Comparison of ENCODE assay signal across 14 cellular contexts in the genomic region with DNA sequence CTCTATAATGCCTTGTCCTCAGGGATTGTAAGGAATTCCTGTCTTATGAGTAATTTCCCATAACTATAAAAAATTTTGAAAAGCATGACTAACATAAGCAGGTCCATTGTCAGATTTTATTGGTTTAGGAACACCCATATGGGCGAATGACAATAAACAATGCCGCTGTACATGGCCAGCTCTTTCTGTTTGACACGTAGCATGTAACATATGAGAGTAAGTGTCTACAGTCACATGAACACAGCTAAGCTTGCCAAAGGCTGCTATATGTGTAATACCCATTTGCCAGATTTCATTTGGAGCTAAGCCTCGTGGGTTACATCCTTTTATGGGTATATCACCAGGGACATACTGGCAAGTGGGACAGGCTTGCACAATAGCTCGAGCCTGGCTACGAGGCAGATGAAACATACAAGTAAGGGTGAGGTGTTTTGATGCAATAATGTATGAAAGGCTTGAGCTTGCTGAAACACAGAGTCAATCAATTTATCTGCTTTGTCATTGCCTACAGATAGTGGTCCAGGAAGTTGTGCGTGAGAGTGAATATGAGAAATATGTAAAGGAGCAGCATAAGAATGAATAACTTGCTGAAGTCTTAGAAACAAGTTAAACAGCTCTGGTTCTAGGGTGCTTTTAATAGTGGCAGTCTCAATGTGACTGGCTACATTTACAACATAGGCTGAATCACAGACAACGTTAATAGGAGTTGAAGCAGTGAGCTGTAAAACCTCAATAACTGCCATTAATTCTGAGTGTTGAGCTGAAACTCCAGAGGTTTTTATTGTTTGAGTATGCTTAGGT.
A peak's percentile ranks its signal among the peaks of the same experiment; 100 is the strongest.
DNase-seq lines count a peak whose midpoint lies in the region; ATAC-seq, FAIRE-seq and TF ChIP-seq lines count a peak whose summit lies in the region.
"Had no signal": no experiment of that assay in that cellular context is flagged by ENCODE, and none has a peak within 500 bp of the region (broad histone marks: within the 10 kb centered on the region; RNA-seq: fewer than 3 reads in every experiment).

No MANE protein-coding gene starts in this region.

- H4K20me1 ChIP-seq in H1 (replicated peaks in 1 of 2; ENCODE audit: control insufficient read depth in 1 of 2, insufficient read depth in 2 of 2, low read length in 2 of 2), result no peaks in the 10 kb centered on the region

- no peak overlapping the region for H3K9ac ChIP-seq in H1 (replicated peaks in 1 of 4; ENCODE audit: extremely low read depth in 1 of 4, low read depth in 3 of 4, low read length in 3 of 4)

- no peak overlapping the region for H3K23ac ChIP-seq in H1 (ENCODE audit: insufficient read length)

- H3K79me2 ChIP-seq in H1 (ENCODE audit: control insufficient read depth in 1 of 2, insufficient read depth in 2 of 2, low read length in 2 of 2), result no peaks in the 10 kb centered on the region

- H2BK12ac ChIP-seq in H1 (ENCODE audit: low read depth, low read length), result no peak overlapping the region

- no peak overlapping the region for H3K4me2 ChIP-seq in H1 (ENCODE audit: insufficient read depth in 1 of 2, low read depth in 2 of 2, low read length in 2 of 2)

- H3K36me3 ChIP-seq in H1 (ENCODE audit: control insufficient read depth in 2 of 4, insufficient read depth in 4 of 4, low read length in 3 of 4), result no peaks in the 10 kb centered on the region; a peak in 1 of 8 replicates
- no peaks in the 10 kb centered on the region for H3K36me3 ChIP-seq in lower lobe of right lung

- H3K27me3 ChIP-seq in H1 (replicated peaks in 1 of 4; ENCODE audit: control insufficient read depth in 3 of 4, extremely low read depth in 1 of 4, insufficient read depth in 3 of 4, low read length in 3 of 4) (no peaks in the 10 kb centered on the region), lower lobe of right lung (ENCODE audit: low read depth) (no peaks in the 10 kb centered on the region)

- H3K27ac ChIP-seq in H1 (ENCODE audit: low read depth, low read length) (no peak overlapping the region), lower lobe of right lung (no peak overlapping the region)

- 95% methylated on average over 8 of the region's 8 CpGs; no CpG with 5 or more reads in 1 of the 2 experiments for WGBS in H1 (ENCODE audit: extremely low coverage in 1 of 2, insufficient coverage in 1 of 2, insufficient read length in 1 of 2, insufficient replicate concordance in 2 of 2, low coverage in 1 of 2, low lambda C conversion rate in 2 of 2, missing lambda C conversion rate in 1 of 2), 2 experiments

- CTCF ChIA-PET in H1 (lab: Charles Lee; ENCODE audit: partially characterized antibody), result no interaction called here
- CTCF ChIA-PET in activated CD8-positive, alpha-beta T cell treated with anti-CD3 and anti-CD28 coated beads for 36 hours (lab: Charles Lee), result no interaction called here

- no peak for TF ChIP-seq POLR2A in H1 (IDR thresholded peaks at IDR 0.05; ENCODE audit: control extremely low read depth in 1 of 2, low read depth in 2 of 2, low read length in 2 of 2)

- H3K4me1 ChIP-seq in H1 (replicated peaks in 1 of 4; ENCODE audit: control insufficient read depth in 3 of 4, insufficient read depth in 4 of 4, low read length in 3 of 4), result no peaks in the 10 kb centered on the region
- H3K4me1 ChIP-seq in lower lobe of right lung, result no peaks in the 10 kb centered on the region

- H3K4me1 Mint-ChIP-seq in progenitor cell of endocrine pancreas (ENCODE audit: low read depth), result peaks cover 2% of the 10 kb centered on the region
- H3K4me1 Mint-ChIP-seq in activated CD8-positive, alpha-beta T cell treated with anti-CD3 and anti-CD28 coated beads for 36 hours (ENCODE audit: low read depth), result no peaks in the 10 kb centered on the region

- ATAC-seq in GM19395 (IDR thresholded peaks at IDR 0.05; ENCODE audit: unreplicated experiment) (peak; percentile 48), lower lobe of right lung (no peak)
- ATAC-seq in activated CD8-positive, alpha-beta T cell treated with anti-CD3 and anti-CD28 coated beads for 36 hours, result no peak

- H3K27ac Mint-ChIP-seq in progenitor cell of endocrine pancreas, result peak overlapping the region; percentile 49
- H3K27ac Mint-ChIP-seq in activated CD8-positive, alpha-beta T cell treated with anti-CD3 and anti-CD28 coated beads for 36 hours, result no peak overlapping the region
- H3K27ac Mint-ChIP-seq: CD4-positive, alpha-beta T cell had no signal

- H3K79me1 ChIP-seq in H1 (ENCODE audit: low read depth, low read length), result no peaks in the 10 kb centered on the region

- FAIRE-seq in H1 (lab: Jason Lieb, UNC), result peak; percentile 19

- TF ChIP-seq EP300 in H1 (IDR thresholded peaks at IDR 0.05; ENCODE audit: borderline replicate concordance in 1 of 2, low read depth in 2 of 2, low read length in 2 of 2), result no peak

- no peak overlapping the region for H2BK120ac ChIP-seq in H1 (replicated peaks; ENCODE audit: low read depth, low read length)

- H2AK5ac ChIP-seq in H1 (ENCODE audit: low read depth, low read length), result no peak overlapping the region

- POLR2A ChIA-PET in H1 (lab: Charles Lee; ENCODE audit: partially characterized antibody), result no interaction called here
- POLR2A ChIA-PET in activated CD8-positive, alpha-beta T cell treated with anti-CD3 and anti-CD28 coated beads for 36 hours (lab: Charles Lee), result interaction anchor here (1.1 kb wide), 1 partner anchor 10 kb away, joined by 3 read pairs; no protein-coding TSS in a partner anchor

- no peak overlapping the region for H3K4me3 Mint-ChIP-seq in progenitor cell of endocrine pancreas (ENCODE audit: low read depth)
- no peak overlapping the region for H3K4me3 Mint-ChIP-seq in activated CD8-positive, alpha-beta T cell treated with anti-CD3 and anti-CD28 coated beads for 36 hours
- H3K4me3 Mint-ChIP-seq: CD4-positive, alpha-beta T cell had no signal

- peaks cover 47% of the 10 kb centered on the region for H3K9me3 Mint-ChIP-seq in progenitor cell of endocrine pancreas (ENCODE audit: low read depth)
- H3K9me3 Mint-ChIP-seq in activated CD8-positive, alpha-beta T cell treated with anti-CD3 and anti-CD28 coated beads for 36 hours, result no peaks in the 10 kb centered on the region
- H3K9me3 Mint-ChIP-seq: CD4-positive, alpha-beta T cell had no signal

- no peak overlapping the region for H2BK20ac ChIP-seq in H1 (ENCODE audit: low read length)

- H3K18ac ChIP-seq in H1 (ENCODE audit: extremely low read depth, low read length), result no peak overlapping the region

- no peaks in the 10 kb centered on the region for H3K23me2 ChIP-seq in H1 (ENCODE audit: low read depth, low read length)

- peaks cover 52% of the 10 kb centered on the region for H3K36me3 Mint-ChIP-seq in progenitor cell of endocrine pancreas (ENCODE audit: insufficient read depth)
- H3K36me3 Mint-ChIP-seq in activated CD8-positive, alpha-beta T cell treated with anti-CD3 and anti-CD28 coated beads for 36 hours (ENCODE audit: low read depth), result no peaks in the 10 kb centered on the region

- TF ChIP-seq RAD21 in H1 (IDR thresholded peaks at IDR 0.05 in 1 of 2, conservative IDR thresholded peaks at IDR 0.05 in 1 of 2; ENCODE audit: low read depth in 2 of 2, low read length in 2 of 2), result no peak

- no peak overlapping the region for H3K14ac ChIP-seq in H1 (ENCODE audit: insufficient read length)

- H3K4ac ChIP-seq in H1 (replicated peaks; ENCODE audit: insufficient read length, low read depth, low read length), result no peak overlapping the region

- H3K56ac ChIP-seq in H1 (replicated peaks; ENCODE audit: insufficient read length, low read depth, low read length), result no peak overlapping the region

- no peak overlapping the region for H2AFZ ChIP-seq in H1 (ENCODE audit: low read length)

- no peak overlapping the region for H4K8ac ChIP-seq in H1 (ENCODE audit: extremely low read depth, insufficient read depth, low read length)

- H3K9me3 ChIP-seq in H1 (ENCODE audit: insufficient read depth in 2 of 2, low read depth in 1 of 2, low read length in 1 of 2) (no peaks in the 10 kb centered on the region), lower lobe of right lung (no peaks in the 10 kb centered on the region)

- H2BK5ac ChIP-seq in H1 (ENCODE audit: low read depth, low read length), result no peak overlapping the region

- no peak overlapping the region for H3K4me3 ChIP-seq in H1 (ENCODE audit: extremely low read depth in 1 of 4, insufficient read depth in 2 of 4, low read depth in 3 of 4, low read length in 4 of 4)
- H3K4me3 ChIP-seq in lower lobe of right lung, result no peak overlapping the region

- H4K5ac ChIP-seq in H1 (ENCODE audit: insufficient read length, low read depth, low read length), result no peak overlapping the region

- H3K27me3 Mint-ChIP-seq in progenitor cell of endocrine pancreas, result no peaks in the 10 kb centered on the region
- no peaks in the 10 kb centered on the region for H3K27me3 Mint-ChIP-seq in activated CD8-positive, alpha-beta T cell treated with anti-CD3 and anti-CD28 coated beads for 36 hours
- H3K27me3 Mint-ChIP-seq: CD4-positive, alpha-beta T cell had no signal

- H2BK15ac ChIP-seq in H1 (ENCODE audit: low read length), result no peak overlapping the region

- intact Hi-C loops in activated CD8-positive, alpha-beta T cell treated with anti-CD3 and anti-CD28 coated beads for 36 hours (cut with micrococcal nuclease), result no loop called here
- intact Hi-C loops in lower lobe of right lung (cut with DNase I), result no loop called here

- no peak overlapping the region for H4K91ac ChIP-seq in H1 (replicated peaks; ENCODE audit: insufficient read length, low read length)

- DNase-seq in LHCN-M2 (ENCODE audit: low read depth) (peak; percentile 27), H1 (ENCODE audit: low read depth in 1 of 2, low spot score in 2 of 2) (no peak), progenitor cell of endocrine pancreas (ENCODE audit: low spot score, unreplicated experiment) (no peak), NCI-H82 (lab: John Stamatoyannopoulos, UW) (no peak), lower lobe of right lung (no peak)
- no peak for DNase-seq in activated CD8-positive, alpha-beta T cell treated with anti-CD3 and anti-CD28 coated beads for 36 hours
- no peak for DNase-seq in activated CD4-positive, alpha-beta T cell treated with anti-CD3 and anti-CD28 coated beads, Interleukin-2, amount 50 U/mL, for 48 hours
- DNase-seq: activated naive CD4-positive, alpha-beta T cell; caudate nucleus; CD4-positive, alpha-beta T cell; GDM1; NCI-H1092 treated with DMSO at 0.1 percent for 48 hours; NCI-H226 had no signal

- TF ChIP-seq CTCF in H1 (IDR thresholded peaks at IDR 0.05; ENCODE audit: control extremely low read depth in 1 of 3, insufficient read depth in 1 of 3, low read depth in 1 of 3, low read length in 3 of 3), result no peak
- no peak for TF ChIP-seq CTCF in progenitor cell of endocrine pancreas (IDR thresholded peaks at IDR 0.05; ENCODE audit: unreplicated experiment)
- no peak for TF ChIP-seq CTCF in activated CD8-positive, alpha-beta T cell treated with anti-CD3 and anti-CD28 coated beads for 36 hours (IDR thresholded peaks at IDR 0.05)
- no peak for TF ChIP-seq CTCF in lower lobe of right lung (IDR thresholded peaks at IDR 0.05)

TF ChIP-seq in H1, 55 proteins besides CTCF, POLR2A, EP300 and RAD21 (continues in another document):
- TF ChIP-seq SP2 (IDR thresholded peaks at IDR 0.05; ENCODE audit: low read length) (no peak), KDM1A (IDR thresholded peaks at IDR 0.05; ENCODE audit: borderline replicate concordance, low read length) (no peak), RNF2 (IDR thresholded peaks at IDR 0.05; ENCODE audit: borderline replicate concordance, low read depth, low read length, missing control alignments, poor library complexity, severe bottlenecking) (no peak), CREB1 (IDR thresholded peaks at IDR 0.05) (no peak), CBX8 (IDR thresholded peaks at IDR 0.05; ENCODE audit: borderline replicate concordance, low read depth, low read length) (no peak)
